ENCODE assay signal across 13 cellular contexts in genomic region chr2:241808701-241809382, GRCh38. TPM values are rescaled to one million over a fixed set of nuclear protein-coding genes. Genes with fewer than 3 reads are reported as not detected.
DNase-seq lines count a peak whose midpoint lies in the region; ATAC-seq and TF ChIP-seq lines count a peak whose summit lies in the region.
"Had no signal": no experiment of that assay in that cellular context is flagged by ENCODE, and none has a peak within 500 bp of the region (broad histone marks: within the 10 kb centered on the region; RNA-seq: fewer than 3 reads in every experiment).

Gene NEU4, plus strand, starts transcription at chr2:241809193. Its CDS starts 5,292 bp downstream, at chr2:241814485.

- no peaks in the 10 kb centered on the region for H3K36me3 Mint-ChIP-seq in CD8-positive, alpha-beta memory T cell
- H3K36me3 Mint-ChIP-seq in neural progenitor cell = no peaks in the 10 kb centered on the region

- peak within 1 kb of the TSS in 5 of 8 donors; percentile 46 to 85 (median 68) for H3K27ac Mint-ChIP-seq in CD8-positive, alpha-beta memory T cell
- H3K27ac Mint-ChIP-seq in neural progenitor cell = peak within 1 kb of the TSS; percentile 84

- no peaks in the 10 kb centered on the region for H3K36me3 ChIP-seq in CD8-positive, alpha-beta memory T cell (ENCODE audit: insufficient read depth, low read length)
- no peaks in the 10 kb centered on the region for H3K36me3 ChIP-seq in neural progenitor cell
- H3K36me3 ChIP-seq: thoracic aorta had no signal

- H3K4me1 Mint-ChIP-seq in CD8-positive, alpha-beta memory T cell = peaks cover 0 to 10% (median 9%) of the 10 kb centered on the region in 3 donors
- peaks cover 21% of the 10 kb centered on the region for H3K4me1 Mint-ChIP-seq in neural progenitor cell

- POLR2A ChIA-PET in CD8-positive, alpha-beta memory T cell (lab: Charles Lee) = no interaction called here

- H3K9me3 Mint-ChIP-seq in CD8-positive, alpha-beta memory T cell = no peaks in the 10 kb centered on the region
- no peaks in the 10 kb centered on the region for H3K9me3 Mint-ChIP-seq in neural progenitor cell

- peaks cover 9% of the 10 kb centered on the region for H3K4me1 ChIP-seq in CD8-positive, alpha-beta memory T cell (ENCODE audit: insufficient read depth, low read length)
- no peaks in the 10 kb centered on the region for H3K4me1 ChIP-seq in right cardiac atrium (ENCODE audit: control insufficient read depth, insufficient read depth, low read length)
- H3K4me1 ChIP-seq in neural progenitor cell = peaks cover 23% of the 10 kb centered on the region

- no peak within 1 kb of the TSS for H3K9ac ChIP-seq in neural progenitor cell
- H3K9ac ChIP-seq: parathyroid adenoma had no signal

- H3K27me3 Mint-ChIP-seq in CD8-positive, alpha-beta memory T cell = no peaks in the 10 kb centered on the region
- peaks cover 2% of the 10 kb centered on the region for H3K27me3 Mint-ChIP-seq in neural progenitor cell (ENCODE audit: insufficient read depth, low read depth)

- no peak for DNase-seq in CD8-positive, alpha-beta memory T cell
- peak; percentile 17 for DNase-seq in SW480 (ENCODE audit: low spot score)
- DNase-seq in right cardiac atrium = peak in 2 of 3 donors; percentile 39 to 44
- DNase-seq in neural progenitor cell (ENCODE audit: low spot score) = peak; percentile 62
- no peak for DNase-seq in hippocampal formation (lab: John Stamatoyannopoulos, UW)
- DNase-seq in stimulated activated CD4-positive, alpha-beta T cell treated with anti-CD3 and anti-CD28 coated beads, Interleukin-15, amount 100 ng/mL, for 24 hours = no peak
- DNase-seq in NCI-H345 treated with DMSO at 0.1 percent for 48 hours (lab: John Stamatoyannopoulos, UW; ENCODE audit: unreplicated experiment) = no peak
- DNase-seq: AML-193, NCI-H2171 had no signal

- H3K4me2 ChIP-seq in neural progenitor cell = peak within 1 kb of the TSS; percentile 11

- H3K79me2 ChIP-seq in neural progenitor cell (ENCODE audit: low read depth) = no peaks in the 10 kb centered on the region
- H3K79me2 ChIP-seq: parathyroid adenoma had no signal

- no peak within 1 kb of the TSS for H3K27ac ChIP-seq in CD8-positive, alpha-beta memory T cell (ENCODE audit: low read depth, low read length)
- H3K27ac ChIP-seq in right cardiac atrium (ENCODE audit: low read length) = no peak within 1 kb of the TSS
- H3K27ac ChIP-seq in neural progenitor cell = peak within 1 kb of the TSS; percentile 62
- H3K27ac ChIP-seq: epithelial cell of prostate, parathyroid adenoma, thoracic aorta had no signal

- intact Hi-C loops in right cardiac atrium (cut with DNase I) = no loop called here

- CTCF ChIA-PET in CD8-positive, alpha-beta memory T cell (lab: Charles Lee) = no interaction called here

- H3K4me3 Mint-ChIP-seq in CD8-positive, alpha-beta memory T cell = peak within 1 kb of the TSS in 2 of 7 donors; percentile 1 to 3
- peak within 1 kb of the TSS; percentile 12 for H3K4me3 Mint-ChIP-seq in neural progenitor cell

- ATAC-seq in right cardiac atrium (no peak), HG03432 (IDR thresholded peaks at IDR 0.05; ENCODE audit: unreplicated experiment) (no peak)

- peak within 1 kb of the TSS; percentile 53 for H2AFZ ChIP-seq in neural progenitor cell (replicated peaks)
- H2AFZ ChIP-seq: parathyroid adenoma had no signal

- 87% methylated on average over 31 of the region's 31 CpGs for WGBS in right cardiac atrium

- peaks cover 15% of the 10 kb centered on the region for H3F3A ChIP-seq in neural progenitor cell (ENCODE audit: low read depth)

- no peaks in the 10 kb centered on the region for H3K27me3 ChIP-seq in CD8-positive, alpha-beta memory T cell (ENCODE audit: insufficient read depth, low read length, poor library complexity, severe bottlenecking)
- no peaks in the 10 kb centered on the region for H3K27me3 ChIP-seq in right cardiac atrium (ENCODE audit: control insufficient read depth, insufficient read depth)
- peaks cover 9% of the 10 kb centered on the region for H3K27me3 ChIP-seq in neural progenitor cell

- H3K9me3 ChIP-seq in CD8-positive, alpha-beta memory T cell (ENCODE audit: low read length) = no peaks in the 10 kb centered on the region
- H3K9me3 ChIP-seq in right cardiac atrium (ENCODE audit: control insufficient read depth, low read length) (no peaks in the 10 kb centered on the region), neural progenitor cell (ENCODE audit: low read depth) (no peaks in the 10 kb centered on the region)
- H3K9me3 ChIP-seq: thoracic aorta had no signal

- no peak for TF ChIP-seq CTCF in neural progenitor cell (IDR thresholded peaks at IDR 0.05)

- no peak within 1 kb of the TSS for H3K4me3 ChIP-seq in CD8-positive, alpha-beta memory T cell (ENCODE audit: low read length)
- no peak within 1 kb of the TSS for H3K4me3 ChIP-seq in right cardiac atrium (ENCODE audit: low read length)
- no peak within 1 kb of the TSS for H3K4me3 ChIP-seq in neural progenitor cell
- H3K4me3 ChIP-seq: thoracic aorta had no signal

- H4K20me1 ChIP-seq in neural progenitor cell (ENCODE audit: low read depth) = no peaks in the 10 kb centered on the region

RNA-seq across cellular contexts. Expression of gene NEU4, which starts in this region (rescaled TPM):
- total RNA-seq in CD8-positive, alpha-beta memory T cell = not detected
- polyA plus RNA-seq in CD8-positive, alpha-beta memory T cell = not detected
- total RNA-seq in right cardiac atrium (1 to 10 TPM in 1 of 4 donors, under 1 TPM in 2, not detected in 1; 0.17 to 1.4 (median 0.84) TPM), neural progenitor cell (ENCODE audit: low replicate concordance) (1.2 TPM in 1 of 2 replicates, not detected in the other)
- polyA plus RNA-seq in right cardiac atrium = 0.68 TPM

Comparison
In these comparisons a context has a peak if more than half of its experiments do, and no peak if none do; other contexts are left out.
1. DNase-seq: peak in SW480 (single experiment), right cardiac atrium (2 of 3) and neural progenitor cell (single experiment); none in CD8-positive, alpha-beta memory T cell (0 of 5), hippocampal formation (0 of 2), stimulated activated CD4-positive, alpha-beta T cell treated with anti-CD3 and anti-CD28 coated beads, Interleukin-15, amount 100 ng/mL, for 24 hours (single experiment) and NCI-H345 treated with DMSO at 0.1 percent for 48 hours (single experiment).